ENCODE assay signal across 3 cellular contexts in genomic region chr6:122165014-122165413, GRCh38.
"Had no signal": no experiment of that assay in that cellular context is flagged by ENCODE, and none has a peak within 500 bp of the region (broad histone marks: within the 10 kb centered on the region; RNA-seq: fewer than 3 reads in every experiment).

No MANE protein-coding gene starts in this region.

- H3K4me3 ChIP-seq: GM12878 had no signal

- DNase-seq: GDM1, GF-D8 had no signal

- ATAC-seq: GM12878 had no signal
